Comparison of ENCODE assay signal across 10 cellular contexts in the genomic region with DNA sequence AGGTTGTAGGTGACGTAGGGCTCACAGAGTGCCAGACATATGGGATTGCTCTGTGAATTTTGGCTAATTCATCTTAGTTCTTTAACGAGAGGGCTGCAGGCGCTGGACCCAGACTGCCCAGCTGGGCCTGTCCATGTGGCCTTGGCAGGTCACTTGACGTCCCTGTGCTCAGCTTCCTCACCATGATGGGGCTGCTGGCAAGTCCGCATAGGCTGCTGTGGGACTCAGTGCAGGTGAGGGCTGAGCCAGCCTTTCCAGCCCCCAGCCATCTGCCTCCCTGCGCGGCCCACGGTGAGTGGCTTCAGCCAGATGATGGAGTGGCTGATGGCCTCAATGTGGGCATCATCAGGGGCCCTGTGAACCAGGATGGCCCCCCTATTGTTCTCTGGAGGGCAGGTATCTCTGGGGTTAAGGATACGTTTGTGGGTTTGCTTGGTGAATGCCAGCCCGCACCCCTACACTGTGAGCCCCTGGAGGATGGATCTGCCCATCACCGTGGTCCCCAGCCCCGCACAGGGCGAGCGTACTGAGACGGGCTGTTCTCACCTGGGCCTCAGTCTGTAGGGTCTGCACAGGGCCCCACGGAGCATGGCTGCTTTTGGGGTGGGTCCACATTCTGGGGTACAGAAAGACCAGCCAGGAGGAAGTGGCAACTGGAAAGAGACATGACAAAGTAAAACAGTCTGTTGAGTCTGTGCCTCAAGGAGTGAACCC. TPM values are rescaled to one million over a fixed set of nuclear protein-coding genes. Genes with fewer than 3 reads are reported as not detected.
DNase-seq lines count a peak whose midpoint lies in the region; ATAC-seq and TF ChIP-seq lines count a peak whose summit lies in the region.
"Had no signal": no experiment of that assay in that cellular context is flagged by ENCODE, and none has a peak within 500 bp of the region (broad histone marks: within the 10 kb centered on the region; RNA-seq: fewer than 3 reads in every experiment).

No MANE protein-coding gene starts in this region.

- no peak for TF ChIP-seq POLR2A in Peyer's patch (IDR thresholded peaks at IDR 0.05)

- peak overlapping the region; percentile 95 to 100 (median 98) for H3K4me2 ChIP-seq in BLaER1 treated with 17β-estradiol and CSF1 and Interleukin-3, amounts not matched to agents 10 nM and 100 nM
- H3K4me2 ChIP-seq in osteoblast (ENCODE audit: insufficient read depth, low read length): peak overlapping the region; percentile 15

- TF ChIP-seq CTCF in Peyer's patch (IDR thresholded peaks at IDR 0.05) (no peak), osteoblast (IDR thresholded peaks at IDR 0.05; ENCODE audit: extremely low read depth, low read depth, low read length) (no peak), GM20000 (IDR thresholded peaks at IDR 0.05; ENCODE audit: extremely low read depth, missing control alignments) (no peak)

- H3K27ac ChIP-seq in BLaER1 treated with 17β-estradiol and CSF1 and Interleukin-3, amounts not matched to agents 10 nM and 100 nM: peak overlapping the region; percentile 19 to 93 (median 85); a peak in 21 of 22 replicates
- H3K27ac ChIP-seq in Peyer's patch (peak overlapping the region in 2 of 4 donors; percentile 18 to 96), osteoblast (ENCODE audit: low read depth, low read length) (peak overlapping the region; percentile 16)

- H3K27ac Mint-ChIP-seq in effector memory CD8-positive, alpha-beta T cell: peak overlapping the region in 1 of 2 donors; percentile 6

- H3K4me3 Mint-ChIP-seq in effector memory CD8-positive, alpha-beta T cell: peak overlapping the region; percentile 82 to 93

- DNase-seq in Peyer's patch: peak in 2 of 3 donors; percentile 44
- no peak for DNase-seq in effector memory CD8-positive, alpha-beta T cell
- peak; percentile 22 for DNase-seq in osteoblast (ENCODE audit: insufficient read length, low spot score, missing footprints)
- DNase-seq in OCI-M2 (lab: John Stamatoyannopoulos, UW; ENCODE audit: unreplicated experiment): no peak
- no peak for DNase-seq in GM20000 (ENCODE audit: low spot score)
- DNase-seq: NCI-H1694, SHP77 had no signal

- H2AFZ ChIP-seq in osteoblast (ENCODE audit: low read length): no peak overlapping the region

- peaks cover 16 to 54% (median 40%) of the 10 kb centered on the region in 11 experiments for H3K36me3 ChIP-seq in BLaER1 treated with 17β-estradiol and CSF1 and Interleukin-3, amounts not matched to agents 10 nM and 100 nM
- H3K36me3 ChIP-seq in Peyer's patch (no peaks in the 10 kb centered on the region), osteoblast (ENCODE audit: insufficient read depth, low read length) (no peaks in the 10 kb centered on the region)

- peaks cover 15 to 44% (median 39%) of the 10 kb centered on the region in 11 experiments for H3K9me3 ChIP-seq in BLaER1 treated with 17β-estradiol and CSF1 and Interleukin-3, amounts not matched to agents 10 nM and 100 nM (replicated peaks in 1 of 11)
- H3K9me3 ChIP-seq in Peyer's patch (peaks cover 0 to 3% (median 0%) of the 10 kb centered on the region in 4 donors), osteoblast (ENCODE audit: low read depth, low read length) (no peaks in the 10 kb centered on the region)

- peaks cover 30 to 47% of the 10 kb centered on the region in 2 donors for H3K4me1 Mint-ChIP-seq in effector memory CD8-positive, alpha-beta T cell (ENCODE audit: low read depth in 2 of 2)

- peak overlapping the region; percentile 3 to 94 (median 90); a peak in 17 of 22 replicates for H3K9ac ChIP-seq in BLaER1 treated with 17β-estradiol and CSF1 and Interleukin-3, amounts not matched to agents 10 nM and 100 nM

- no peaks in the 10 kb centered on the region for H3K27me3 ChIP-seq in BLaER1 treated with 17β-estradiol and CSF1 and Interleukin-3, amounts not matched to agents 10 nM and 100 nM
- H3K27me3 ChIP-seq in Peyer's patch: no peaks in the 10 kb centered on the region
- no peaks in the 10 kb centered on the region for H3K27me3 ChIP-seq in osteoblast (ENCODE audit: insufficient read depth, low read length)

- ATAC-seq in effector memory CD8-positive, alpha-beta T cell (replicated peaks): no peak
- ATAC-seq in HG03280 (IDR thresholded peaks at IDR 0.05; ENCODE audit: unreplicated experiment) (no peak), HG02798 (IDR thresholded peaks at IDR 0.05; ENCODE audit: poor library complexity, unreplicated experiment) (no peak)

- no peaks in the 10 kb centered on the region for H3K9me3 Mint-ChIP-seq in effector memory CD8-positive, alpha-beta T cell

- peaks cover 28% of the 10 kb centered on the region for H3K36me3 Mint-ChIP-seq in effector memory CD8-positive, alpha-beta T cell (ENCODE audit: insufficient read depth)

- H3K79me2 ChIP-seq in osteoblast (ENCODE audit: insufficient read depth, low read length): peaks cover 79% of the 10 kb centered on the region

- H3K27me3 Mint-ChIP-seq in effector memory CD8-positive, alpha-beta T cell: no peaks in the 10 kb centered on the region

- H3K4me1 ChIP-seq in BLaER1 treated with 17β-estradiol and CSF1 and Interleukin-3, amounts not matched to agents 10 nM and 100 nM: peaks cover 43 to 51% (median 44%) of the 10 kb centered on the region in 10 experiments
- H3K4me1 ChIP-seq in Peyer's patch: peaks cover 6 to 34% (median 20%) of the 10 kb centered on the region in 4 donors
- H3K4me1 ChIP-seq in osteoblast (ENCODE audit: insufficient read depth, low read length): peaks cover 27% of the 10 kb centered on the region

- peak overlapping the region in 7 of 10 experiments; percentile 93 to 100 (median 99); a peak in 12 of 20 replicates for H3K4me3 ChIP-seq in BLaER1 treated with 17β-estradiol and CSF1 and Interleukin-3, amounts not matched to agents 10 nM and 100 nM
- H3K4me3 ChIP-seq in Peyer's patch (no peak overlapping the region), osteoblast (ENCODE audit: insufficient read depth, low read length) (no peak overlapping the region)

- peaks cover 10 to 69% (median 25%) of the 10 kb centered on the region in 11 experiments; a peak in 16 of 22 replicates for H4K20me1 ChIP-seq in BLaER1 treated with 17β-estradiol and CSF1 and Interleukin-3, amounts not matched to agents 10 nM and 100 nM
- H4K20me1 ChIP-seq in osteoblast (ENCODE audit: insufficient read depth, low read length): peaks cover 19% of the 10 kb centered on the region

RNA-seq across cellular contexts. Expression of a gene that starts 3.7 kb away (rescaled TPM):
- total RNA-seq in Peyer's patch (10 to 100 TPM; 34.7 to 74.4 (median 58.9) TPM), osteoblast (38.4 and 38.6 TPM in 2 replicates)

RNA-seq across cellular contexts. Expression of a gene that starts 34.3 kb away (rescaled TPM):
- total RNA-seq in Peyer's patch (10 to 100 TPM; 47.0 to 56.8 (median 54.5) TPM), osteoblast (33.6 and 34.7 TPM in 2 replicates)

RNA-seq across cellular contexts. Expression of a gene that starts 41.2 kb away (rescaled TPM):
- total RNA-seq in Peyer's patch (10 to 100 TPM in 1 of 4 donors, 1 to 10 TPM in 3; 5.5 to 21.5 (median 7.9) TPM), osteoblast (0.36 and 0.88 TPM in 2 replicates)

Comparison
In these comparisons a context has a peak if more than half of its experiments do, and no peak if none do; other contexts are left out.
1. H3K4me3 ChIP-seq: peak in BLaER1 treated with 17β-estradiol and CSF1 and Interleukin-3, amounts not matched to agents 10 nM and 100 nM (7 of 10); none in Peyer's patch (0 of 4) and osteoblast (single experiment).
2. DNase-seq: peak in Peyer's patch (2 of 3) and osteoblast (single experiment); none in effector memory CD8-positive, alpha-beta T cell (0 of 3), OCI-M2 (single experiment) and GM20000 (single experiment).